Comparison of ENCODE assay signal across 10 cellular contexts in the genomic region with DNA sequence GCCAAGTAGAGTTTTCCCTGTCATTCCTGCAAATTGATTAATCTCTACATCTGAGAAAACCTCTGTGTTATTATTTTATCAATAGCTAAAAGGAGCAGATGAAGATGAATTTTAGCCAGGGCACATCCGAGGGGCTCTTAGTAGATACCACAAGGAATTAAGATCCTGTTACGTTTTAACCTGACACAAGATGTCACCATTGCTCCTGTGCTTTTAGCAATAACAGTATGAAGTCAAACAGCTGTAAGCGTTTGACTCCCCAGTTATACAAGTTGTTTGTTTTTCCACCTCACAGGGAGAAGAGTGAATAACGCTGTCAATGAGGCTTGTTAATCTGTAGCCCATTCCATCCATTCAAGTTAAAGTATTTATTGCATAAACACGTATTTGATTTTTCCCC.
DNase-seq lines count a peak whose midpoint lies in the region; ATAC-seq, FAIRE-seq and TF ChIP-seq lines count a peak whose summit lies in the region.
"Had no signal": no experiment of that assay in that cellular context is flagged by ENCODE, and none has a peak within 500 bp of the region (broad histone marks: within the 10 kb centered on the region; RNA-seq: fewer than 3 reads in every experiment).

No MANE protein-coding gene starts in this region.

- H3K9me3 ChIP-seq in body of pancreas (no peaks in the 10 kb centered on the region), pancreas (no peaks in the 10 kb centered on the region)
- H3K9me3 ChIP-seq: BLaER1 had no signal

- H3K4me1 ChIP-seq in body of pancreas, result no peaks in the 10 kb centered on the region
- H3K4me1 ChIP-seq in pancreas, result no peaks in the 10 kb centered on the region
- H3K4me1 ChIP-seq: BLaER1 had no signal

- ATAC-seq in body of pancreas (no peak), pancreas (peak in 3 of 4 donors; percentile 57 to 64 (median 60))

- H3K36me3 ChIP-seq in body of pancreas (replicated peaks in 1 of 2; ENCODE audit: insufficient read depth in 1 of 2, low read depth in 2 of 2) (no peaks in the 10 kb centered on the region), pancreas (no peaks in the 10 kb centered on the region)
- H3K36me3 ChIP-seq: BLaER1 had no signal

- 3 to 8% methylated on average over 5 of the region's 5 CpGs for WGBS in body of pancreas, 2 donors
- 8 to 10% methylated on average over 5 of the region's 5 CpGs for WGBS in pancreas, 2 donors

- TF ChIP-seq POLR2A in body of pancreas (IDR thresholded peaks at IDR 0.05), result no peak

- no peaks in the 10 kb centered on the region for H3K27me3 ChIP-seq in body of pancreas
- peaks cover 0 to 5% (median 0%) of the 10 kb centered on the region in 4 donors for H3K27me3 ChIP-seq in pancreas

- peak in 4 of 7 experiments; percentile 16 to 44 (median 25) for TF ChIP-seq CTCF in body of pancreas (IDR thresholded peaks at IDR 0.05)
- TF ChIP-seq CTCF in pancreas (IDR thresholded peaks at IDR 0.05), result no peak

- FAIRE-seq in pancreas (lab: Jason Lieb, UNC), result no peak

- H3K4me3 ChIP-seq in body of pancreas, result no peak overlapping the region
- no peak overlapping the region for H3K4me3 ChIP-seq in pancreas
- H3K4me3 ChIP-seq: BLaER1 had no signal

- intact Hi-C loops in body of pancreas (cut with DNase I) (no loop called here), pancreas (cut with DNase I) (no loop called here)

- peak; percentile 43 to 57 for DNase-seq in NCI-H2081 (lab: John Stamatoyannopoulos, UW)
- DNase-seq in NCI-H2081 treated with DMSO at 0.1 percent for 48 hours (lab: John Stamatoyannopoulos, UW), result no peak
- peak; percentile 59 for DNase-seq in NCI-H1092 treated with DMSO at 0.1 percent for 48 hours (lab: John Stamatoyannopoulos, UW)
- no peak for DNase-seq in body of pancreas
- no peak for DNase-seq in pancreas
- DNase-seq in HK-2 (ENCODE audit: unreplicated experiment), result no peak
- no peak for DNase-seq in stimulated activated CD4-positive, alpha-beta T cell treated with anti-CD3 and anti-CD28 coated beads, Interleukin-15, amount 100 ng/mL, for 24 hours
- DNase-seq in activated T-cell treated with anti-CD3 and anti-CD28 coated beads, Interleukin-2, amount 50 U/mL, for 1 hour, result no peak
- DNase-seq: GOT3 had no signal

- H3K27ac ChIP-seq in body of pancreas, result no peak overlapping the region
- H3K27ac ChIP-seq in pancreas, result no peak overlapping the region
- H3K27ac ChIP-seq: BLaER1 had no signal

Comparison
In these comparisons a context has a peak if more than half of its experiments do, and no peak if none do; other contexts are left out.
1. DNase-seq: peak in NCI-H2081 (2 of 2) and NCI-H1092 treated with DMSO at 0.1 percent for 48 hours (single experiment); none in NCI-H2081 treated with DMSO at 0.1 percent for 48 hours (single experiment), body of pancreas (0 of 4), pancreas (0 of 6), HK-2 (single experiment), stimulated activated CD4-positive, alpha-beta T cell treated with anti-CD3 and anti-CD28 coated beads, Interleukin-15, amount 100 ng/mL, for 24 hours (single experiment) and activated T-cell treated with anti-CD3 and anti-CD28 coated beads, Interleukin-2, amount 50 U/mL, for 1 hour (single experiment).
2. CTCF ChIP-seq: peak in body of pancreas (4 of 7); none in pancreas (0 of 4).